In genomic region chr2:223562078-223562477, GRCh38 we compare ENCODE assay signal across 13 cellular contexts. TPM values are rescaled to one million over a fixed set of nuclear protein-coding genes. Genes with fewer than 3 reads are reported as not detected.
DNase-seq lines count a peak whose midpoint lies in the region; ATAC-seq and TF ChIP-seq lines count a peak whose summit lies in the region.
"Had no signal": no experiment of that assay in that cellular context is flagged by ENCODE, and none has a peak within 500 bp of the region (broad histone marks: within the 10 kb centered on the region; RNA-seq: fewer than 3 reads in every experiment).

No MANE protein-coding gene starts in this region.

- H2BK5ac ChIP-seq in trophoblast cell (ENCODE audit: low read depth, low read length, poor library complexity) = no peak overlapping the region

- no peaks in the 10 kb centered on the region for H3K36me3 ChIP-seq in trophoblast cell (ENCODE audit: control insufficient read depth in 1 of 2, insufficient read depth in 2 of 2, low read length in 2 of 2)

- no peak overlapping the region for H2AFZ ChIP-seq in trophoblast cell (ENCODE audit: insufficient read depth, low read length, poor library complexity)
- H2AFZ ChIP-seq: GM23338 had no signal

- H3K4me2 ChIP-seq in trophoblast cell (ENCODE audit: low read length) = no peak overlapping the region
- H3K4me2 ChIP-seq: GM23338 had no signal

- DNase-seq in ELR (ENCODE audit: low read depth) = peak; percentile 34
- DNase-seq in M059J (ENCODE audit: low read depth) = peak; percentile 18
- DNase-seq in epithelial cell of esophagus (ENCODE audit: low read depth) = peak; percentile 27
- peak; percentile 19 to 51 for DNase-seq in trophoblast cell
- DNase-seq in AG08396 (ENCODE audit: low spot score) = no peak
- DNase-seq in amniotic stem cell (lab: John Stamatoyannopoulos, UW) = no peak
- DNase-seq: Caco-2; CD8-positive, alpha-beta memory T cell; H7 had no signal

- H2BK12ac ChIP-seq in trophoblast cell (ENCODE audit: low read length) = no peak overlapping the region

- H4K91ac ChIP-seq in trophoblast cell (ENCODE audit: low read depth, low read length) = no peak overlapping the region

- no peaks in the 10 kb centered on the region for H3K27me3 ChIP-seq in trophoblast cell (ENCODE audit: insufficient read depth, low read length)

- no peak overlapping the region for H3K14ac ChIP-seq in trophoblast cell (ENCODE audit: low read length)

- H2AK5ac ChIP-seq in trophoblast cell (ENCODE audit: low read length) = no peak overlapping the region

- no peak overlapping the region for H3K18ac ChIP-seq in trophoblast cell (ENCODE audit: low read length)

- no peak overlapping the region for H3K4ac ChIP-seq in trophoblast cell (ENCODE audit: low read depth, low read length)

- peaks cover 2% of the 10 kb centered on the region in 2 experiments for H3K4me1 ChIP-seq in trophoblast cell (ENCODE audit: control insufficient read depth in 1 of 2, insufficient read depth in 2 of 2, low read length in 2 of 2)
- H3K4me1 ChIP-seq: Caco-2 had no signal

- no peak overlapping the region for H4K12ac ChIP-seq in trophoblast cell (ENCODE audit: low read depth, low read length)

- no peaks in the 10 kb centered on the region for H3K9me3 ChIP-seq in trophoblast cell (ENCODE audit: insufficient read depth, low read depth, low read length)
- H3K9me3 ChIP-seq: Caco-2 had no signal

- WGBS in trophoblast cell (ENCODE audit: extremely low coverage, insufficient coverage, insufficient read length) = no CpG with 5 or more reads among the region's 2 CpGs

- H3K23ac ChIP-seq in trophoblast cell (ENCODE audit: low read length) = no peak overlapping the region

- no peak overlapping the region for H3K9ac ChIP-seq in trophoblast cell (ENCODE audit: low read length)

- H3K79me2 ChIP-seq in trophoblast cell (ENCODE audit: control insufficient read depth, insufficient read depth, low read length, poor library complexity) = no peaks in the 10 kb centered on the region

- no peak for ATAC-seq in HG02885 (IDR thresholded peaks at IDR 0.05; ENCODE audit: poor library complexity, unreplicated experiment)
- ATAC-seq: GM12878, GM23338, HepG2 had no signal

- TF ChIP-seq CTCF in epithelial cell of esophagus (IDR thresholded peaks at IDR 0.05; ENCODE audit: insufficient read depth, low read depth, low read length, missing control alignments) = no peak

- H4K8ac ChIP-seq in trophoblast cell (ENCODE audit: low read depth, low read length) = no peak overlapping the region

- H3K27ac ChIP-seq in trophoblast cell (ENCODE audit: low read depth, low read length) = no peak overlapping the region

- peaks cover 5% of the 10 kb centered on the region for H3K79me1 ChIP-seq in trophoblast cell (ENCODE audit: low read length)

- H3K4me3 ChIP-seq in epithelial cell of esophagus (ENCODE audit: low read length) = no peak overlapping the region
- H3K4me3 ChIP-seq in trophoblast cell (ENCODE audit: low read depth, low read length) = no peak overlapping the region
- H3K4me3 ChIP-seq: GM12878, GM23338 had no signal

- no peak overlapping the region for H2BK120ac ChIP-seq in trophoblast cell (ENCODE audit: insufficient read depth, low read length, poor library complexity)

RNA-seq across cellular contexts. Expression of gene SCG2, which starts 40.1 kb away (rescaled TPM):
- 14.0 and 18.0 TPM in 2 replicates for total RNA-seq in M059J (2014; rRNA removed; shearing (Covaris generic))
- polyA plus RNA-seq in trophoblast cell (2013) = 1.4 and 1.7 TPM in 2 replicates
- total RNA-seq: CD8-positive, alpha-beta memory T cell; GM12878; HepG2 had no signal
- polyA plus RNA-seq: CD8-positive, alpha-beta memory T cell; HepG2 had no signal

Comparison
In these comparisons a context has a peak if more than half of its experiments do, and no peak if none do; other contexts are left out.
1. DNase-seq: peak in ELR (single experiment), M059J (single experiment), epithelial cell of esophagus (single experiment) and trophoblast cell (2 of 2); none in AG08396 (single experiment) and amniotic stem cell (single experiment).